In genomic region chr17:77473615-77474226, GRCh38 we compare ENCODE assay signal across 1 cellular context.
TF ChIP-seq lines count a peak whose summit lies in the region.

No MANE protein-coding gene starts in this region.

TF ChIP-seq in GM12878, 131 proteins besides CTCF, POLR2A, EP300 and RAD21 (continued from another document):
- TF ChIP-seq E4F1 (IDR thresholded peaks at IDR 0.05; ENCODE audit: borderline replicate concordance, partially characterized antibody) (no peak), BHLHE40 (IDR thresholded peaks at IDR 0.05; ENCODE audit: borderline replicate concordance in 1 of 2, low read depth in 2 of 2, low read length in 1 of 2) (peak; percentile 62 to 67), FOS (IDR thresholded peaks at IDR 0.05; ENCODE audit: borderline replicate concordance, extremely low read depth, insufficient read length) (no peak), SUZ12 (IDR thresholded peaks at IDR 0.05; ENCODE audit: unreplicated experiment) (no peak), SMAD1 (IDR thresholded peaks at IDR 0.05; ENCODE audit: low read depth, partially characterized antibody) (no peak), ZNF687 (IDR thresholded peaks at IDR 0.05) (no peak), ETV6 (conservative IDR thresholded peaks at IDR 0.05 in 1 of 2, IDR thresholded peaks at IDR 0.05 in 1 of 2; ENCODE audit: borderline replicate concordance in 1 of 2, low read depth in 1 of 2) (no peak), SREBF2 (IDR thresholded peaks at IDR 0.05; ENCODE audit: low read length) (no peak), NFIC (IDR thresholded peaks at IDR 0.05; ENCODE audit: low read depth, low read length) (peak; percentile 65), CREB1 (IDR thresholded peaks at IDR 0.05; ENCODE audit: low read depth) (0 out of 2 replicates have a peak, but pooled peaks have one; percentile 30), MXI1 (IDR thresholded peaks at IDR 0.05; ENCODE audit: low read depth, low read length) (no peak), CHD2 (IDR thresholded peaks at IDR 0.05; ENCODE audit: borderline replicate concordance, low read depth, low read length) (no peak), EED (IDR thresholded peaks at IDR 0.05; ENCODE audit: low read depth) (no peak), YY1 (IDR thresholded peaks at IDR 0.05; ENCODE audit: low read depth, low read length) (no peak), MYC (IDR thresholded peaks at IDR 0.05; ENCODE audit: insufficient read depth, insufficient read length, insufficient replicate concordance, low read length, severe bottlenecking) (no peak), RELB (IDR thresholded peaks at IDR 0.05; ENCODE audit: low read depth) (no peak), NKRF (conservative IDR thresholded peaks at IDR 0.05) (no peak), ZNF217 (IDR thresholded peaks at IDR 0.05) (peak; percentile 64; the same call in 1 of the 2 replicates), EZH2 (IDR thresholded peaks at IDR 0.05; ENCODE audit: borderline replicate concordance, control insufficient read depth, low read depth, low read length) (no peak), ATF3 (IDR thresholded peaks at IDR 0.05; ENCODE audit: borderline replicate concordance, extremely low read depth, low read depth, low read length) (no peak), MEF2A (IDR thresholded peaks at IDR 0.05; ENCODE audit: insufficient read depth, low read depth, low read length) (no peak), RUNX3 (IDR thresholded peaks at IDR 0.05; ENCODE audit: low read length) (peak; percentile 45; the same call in 1 of the 2 replicates), SIX5 (IDR thresholded peaks at IDR 0.05; ENCODE audit: low read depth, low read length, severe bottlenecking) (no peak), NBN (IDR thresholded peaks at IDR 0.05) (peak; percentile 71; the same call in 1 of the 2 replicates), GATAD2B (conservative IDR thresholded peaks at IDR 0.05; ENCODE audit: low read depth) (0 out of 2 replicates have a peak, but pooled peaks have one; percentile 16), CUX1 (IDR thresholded peaks at IDR 0.05; ENCODE audit: insufficient replicate concordance, low read depth, low read length) (no peak), JUND (IDR thresholded peaks at IDR 0.05; ENCODE audit: low read depth, low read length) (peak; percentile 51; the same call in 1 of the 2 replicates), ZBTB40 (IDR thresholded peaks at IDR 0.05; ENCODE audit: borderline replicate concordance) (no peak)
